In the genomic region with DNA sequence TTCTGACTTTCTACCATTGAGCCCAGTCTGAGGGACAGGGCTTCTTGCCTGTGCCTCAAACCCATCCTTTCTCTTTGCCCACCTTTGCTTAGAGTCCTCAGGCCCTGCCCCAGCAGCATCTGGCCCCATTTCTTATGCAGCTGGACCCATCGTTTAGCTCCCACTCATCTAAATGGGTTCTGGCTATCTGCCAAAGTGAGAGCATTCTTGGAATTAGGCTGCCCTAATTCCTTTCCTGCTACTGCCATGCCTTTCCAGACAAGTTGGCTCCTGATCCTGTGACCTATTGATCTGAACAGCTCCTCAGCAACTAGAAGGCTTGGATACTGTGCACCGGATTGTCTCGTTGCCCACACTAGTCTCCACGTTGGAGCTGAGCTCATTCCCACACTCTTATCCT, we compare ENCODE assay signal across 16 cellular contexts. TPM values are rescaled to one million over a fixed set of nuclear protein-coding genes. Genes with fewer than 3 reads are reported as not detected.
DNase-seq lines count a peak whose midpoint lies in the region; ATAC-seq and TF ChIP-seq lines count a peak whose summit lies in the region.
"Had no signal": no experiment of that assay in that cellular context is flagged by ENCODE, and none has a peak within 500 bp of the region (broad histone marks: within the 10 kb centered on the region; RNA-seq: fewer than 3 reads in every experiment).

No MANE protein-coding gene starts in this region.

- DNase-seq in NCI-H1436 (lab: John Stamatoyannopoulos, UW) = peak; percentile 12
- no peak for DNase-seq in NCI-H1436 treated with DMSO at 0.1 percent for 48 hours (lab: John Stamatoyannopoulos, UW)
- peak; percentile 37 for DNase-seq in NCI-H146 treated with DMSO at 0.1 percent for 48 hours (lab: John Stamatoyannopoulos, UW; ENCODE audit: unreplicated experiment)
- DNase-seq in mesenchymal stem cell = peak; percentile 6
- DNase-seq in Peyer's patch = no peak
- DNase-seq: activated CD4-positive, alpha-beta T cell treated with anti-CD3 and anti-CD28 coated beads, Interleukin-2, amount 10 ng/mL, durations not matched to agents 24 days and 14 days; activated T-cell treated with anti-CD3 and anti-CD28 coated beads, Interleukin-2, amount 50 U/mL, for 72 hours; kidney; NCI-H226; stimulated activated CD4-positive, alpha-beta T cell treated with anti-CD3 and anti-CD28 coated beads, Interleukin-15, amount 100 ng/mL, for 24 hours had no signal

- no peak overlapping the region for H3K4me3 Mint-ChIP-seq in activated T-helper 17 cell treated with anti-CD3 and anti-CD28 coated beads, Interleukin-2, amount 50 U/mL, for 72 hours
- H3K4me3 Mint-ChIP-seq: activated CD4-positive, alpha-beta T cell treated with anti-CD3 and anti-CD28 coated beads, Interleukin-2, amount 10 ng/mL, durations not matched to agents 24 days and 14 days; activated T-cell treated with anti-CD3 and anti-CD28 coated beads, Interleukin-2, amount 50 U/mL, for 72 hours; IgD-negative memory B cell; T-helper 2 cell treated with Interferon-gamma antibody and Interleukin-4, amounts not matched to agents 5 μg/mL and 100 μg/mL, for 36 hours had no signal

- H3K4me3 ChIP-seq in mesenchymal stem cell (ENCODE audit: insufficient read depth in 1 of 2, low read depth in 1 of 2, low read length in 2 of 2) (no peak overlapping the region), Peyer's patch (no peak overlapping the region)
- H3K4me3 ChIP-seq: thoracic aorta had no signal

- no peaks in the 10 kb centered on the region for H3K27me3 Mint-ChIP-seq in activated T-helper 17 cell treated with anti-CD3 and anti-CD28 coated beads, Interleukin-2, amount 50 U/mL, for 72 hours
- H3K27me3 Mint-ChIP-seq: activated CD4-positive, alpha-beta T cell treated with anti-CD3 and anti-CD28 coated beads, Interleukin-2, amount 10 ng/mL, durations not matched to agents 24 days and 14 days; IgD-negative memory B cell had no signal

- TF ChIP-seq CTCF in Peyer's patch (IDR thresholded peaks at IDR 0.05) = no peak

- WGBS in mesenchymal stem cell = 73% methylated on average over 4 of the region's 4 CpGs

- H3K9me3 ChIP-seq in mesenchymal stem cell (ENCODE audit: control insufficient read depth, low read length) (no peaks in the 10 kb centered on the region), Peyer's patch (no peaks in the 10 kb centered on the region)
- H3K9me3 ChIP-seq: thoracic aorta had no signal

- H3K9ac ChIP-seq in mesenchymal stem cell (ENCODE audit: low read length) = no peak overlapping the region

- no peaks in the 10 kb centered on the region for H3K27me3 ChIP-seq in mesenchymal stem cell (ENCODE audit: control insufficient read depth in 1 of 2, insufficient read depth in 1 of 2, low read length in 2 of 2)
- H3K27me3 ChIP-seq in Peyer's patch = no peaks in the 10 kb centered on the region

- H2AK5ac ChIP-seq in mesenchymal stem cell (ENCODE audit: low read length, severe bottlenecking) = no peak overlapping the region

- H3K36me3 Mint-ChIP-seq in activated T-helper 17 cell treated with anti-CD3 and anti-CD28 coated beads, Interleukin-2, amount 50 U/mL, for 72 hours (ENCODE audit: low read depth) = no peaks in the 10 kb centered on the region

- H3K4me1 Mint-ChIP-seq in activated T-helper 17 cell treated with anti-CD3 and anti-CD28 coated beads, Interleukin-2, amount 50 U/mL, for 72 hours = no peaks in the 10 kb centered on the region
- H3K4me1 Mint-ChIP-seq: activated CD4-positive, alpha-beta T cell treated with anti-CD3 and anti-CD28 coated beads, Interleukin-2, amount 10 ng/mL, durations not matched to agents 24 days and 14 days; IgD-negative memory B cell had no signal

- H3K4ac ChIP-seq in mesenchymal stem cell (ENCODE audit: low read depth in 1 of 2, low read length in 2 of 2) = no peak overlapping the region

- H2BK5ac ChIP-seq in mesenchymal stem cell (ENCODE audit: low read depth, low read length, poor library complexity, severe bottlenecking) = no peak overlapping the region

- H3K27ac ChIP-seq in mesenchymal stem cell (ENCODE audit: low read length, poor library complexity, severe bottlenecking) = no peak overlapping the region
- H3K27ac ChIP-seq in Peyer's patch = no peak overlapping the region
- H3K27ac ChIP-seq: thoracic aorta had no signal

- H2BK15ac ChIP-seq in mesenchymal stem cell (ENCODE audit: low read depth, poor library complexity, severe bottlenecking) = no peak overlapping the region

- H3K36me3 ChIP-seq in mesenchymal stem cell (ENCODE audit: control insufficient read depth in 1 of 2, insufficient read depth in 2 of 2, low read depth in 1 of 2, low read length in 2 of 2) (no peaks in the 10 kb centered on the region), Peyer's patch (no peaks in the 10 kb centered on the region)
- H3K36me3 ChIP-seq: thoracic aorta had no signal

- no peak for TF ChIP-seq POLR2A in Peyer's patch (IDR thresholded peaks at IDR 0.05)

- no peak overlapping the region for H3K14ac ChIP-seq in mesenchymal stem cell (ENCODE audit: low read length in 2 of 2)

- no peak overlapping the region for H4K91ac ChIP-seq in mesenchymal stem cell (ENCODE audit: low read length)

- H2AFZ ChIP-seq in mesenchymal stem cell (ENCODE audit: low read depth, low read length) = no peak overlapping the region

- H3K9me3 Mint-ChIP-seq in activated T-helper 17 cell treated with anti-CD3 and anti-CD28 coated beads, Interleukin-2, amount 50 U/mL, for 72 hours = no peaks in the 10 kb centered on the region
- H3K9me3 Mint-ChIP-seq: activated CD4-positive, alpha-beta T cell treated with anti-CD3 and anti-CD28 coated beads, Interleukin-2, amount 10 ng/mL, durations not matched to agents 24 days and 14 days; activated T-cell treated with anti-CD3 and anti-CD28 coated beads, Interleukin-2, amount 50 U/mL, for 72 hours; IgD-negative memory B cell; T-helper 2 cell treated with Interferon-gamma antibody and Interleukin-4, amounts not matched to agents 5 μg/mL and 100 μg/mL, for 36 hours had no signal

- H2BK120ac ChIP-seq in mesenchymal stem cell (ENCODE audit: low read depth, low read length) = no peak overlapping the region

- H3K4me1 ChIP-seq in mesenchymal stem cell (ENCODE audit: control insufficient read depth, insufficient read depth, low read depth, low read length) (peaks cover 2% of the 10 kb centered on the region), Peyer's patch (no peaks in the 10 kb centered on the region)

- H2BK12ac ChIP-seq in mesenchymal stem cell (ENCODE audit: low read length in 2 of 2) = no peak overlapping the region

- H3K27ac Mint-ChIP-seq in activated T-helper 17 cell treated with anti-CD3 and anti-CD28 coated beads, Interleukin-2, amount 50 U/mL, for 72 hours = peak overlapping the region; percentile 49
- H3K27ac Mint-ChIP-seq: activated CD4-positive, alpha-beta T cell treated with anti-CD3 and anti-CD28 coated beads, Interleukin-2, amount 10 ng/mL, durations not matched to agents 24 days and 14 days; activated T-cell treated with anti-CD3 and anti-CD28 coated beads, Interleukin-2, amount 50 U/mL, for 72 hours; IgD-negative memory B cell; T-helper 2 cell treated with Interferon-gamma antibody and Interleukin-4, amounts not matched to agents 5 μg/mL and 100 μg/mL, for 36 hours had no signal

- H4K8ac ChIP-seq in mesenchymal stem cell (ENCODE audit: low read length) = no peak overlapping the region

- H3K79me1 ChIP-seq in mesenchymal stem cell (replicated peaks; ENCODE audit: low read length, poor library complexity, severe bottlenecking) = no peaks in the 10 kb centered on the region

- no peak overlapping the region for H3K4me2 ChIP-seq in mesenchymal stem cell (ENCODE audit: low read length, poor library complexity, severe bottlenecking)

- H3K23ac ChIP-seq in mesenchymal stem cell (ENCODE audit: low read length in 2 of 2) = no peak overlapping the region

- no peak overlapping the region for H3K18ac ChIP-seq in mesenchymal stem cell (ENCODE audit: low read depth in 1 of 2, low read length in 2 of 2)

- ATAC-seq in activated T-helper 17 cell treated with anti-CD3 and anti-CD28 coated beads, Interleukin-2, amount 50 U/mL, for 72 hours (replicated peaks) = no peak
- ATAC-seq in GM19463 (IDR thresholded peaks at IDR 0.05; ENCODE audit: unreplicated experiment) (no peak), HG02938 (IDR thresholded peaks at IDR 0.05; ENCODE audit: unreplicated experiment) (no peak)
- ATAC-seq: activated T-cell treated with anti-CD3 and anti-CD28 coated beads, Interleukin-2, amount 50 U/mL, for 72 hours had no signal

RNA-seq across cellular contexts. Expression of a gene that starts 23.0 kb away (rescaled TPM):
- 1 to 10 TPM; 2.1 to 3.2 TPM for total RNA-seq in activated T-helper 17 cell treated with anti-CD3 and anti-CD28 coated beads, Interleukin-2, amount 50 U/mL, for 72 hours
- polyA plus RNA-seq in mesenchymal stem cell (2013, experiment 1 of 2) = 0.98 TPM
- 0.95 TPM for polyA plus RNA-seq in mesenchymal stem cell (2013, experiment 2 of 2)
- total RNA-seq in Peyer's patch = 1 to 10 TPM; 1.6 to 5.0 (median 2.1) TPM

RNA-seq across cellular contexts. Expression of a gene that starts 23.3 kb away (rescaled TPM):
- 1 to 10 TPM; 5.8 to 9.5 TPM for total RNA-seq in activated T-helper 17 cell treated with anti-CD3 and anti-CD28 coated beads, Interleukin-2, amount 50 U/mL, for 72 hours
- polyA plus RNA-seq in mesenchymal stem cell (2013, experiment 1 of 2) = 6.6 TPM
- polyA plus RNA-seq in mesenchymal stem cell (2013, experiment 2 of 2) = 6.9 TPM
- 1 to 10 TPM; 7.4 to 9.9 (median 8.6) TPM for total RNA-seq in Peyer's patch

RNA-seq across cellular contexts. Expression of a gene that starts 53.2 kb away (rescaled TPM):
- 10 to 100 TPM; 12.5 to 18.3 TPM for total RNA-seq in activated T-helper 17 cell treated with anti-CD3 and anti-CD28 coated beads, Interleukin-2, amount 50 U/mL, for 72 hours
- 9.2 TPM for polyA plus RNA-seq in mesenchymal stem cell (2013, experiment 1 of 2)
- polyA plus RNA-seq in mesenchymal stem cell (2013, experiment 2 of 2) = 9.5 TPM
- 10 to 100 TPM in 3 of 4 donors, 1 to 10 TPM in 1; 6.2 to 14.9 (median 12.8) TPM for total RNA-seq in Peyer's patch

Comparison
In these comparisons a context has a peak if more than half of its experiments do, and no peak if none do; other contexts are left out.
1. DNase-seq: peak in NCI-H1436 (single experiment), NCI-H146 treated with DMSO at 0.1 percent for 48 hours (single experiment) and mesenchymal stem cell (single experiment); none in NCI-H1436 treated with DMSO at 0.1 percent for 48 hours (single experiment) and Peyer's patch (0 of 3).